Comparison of ENCODE assay signal across 8 cellular contexts in genomic region chr2:65231892-65232477, GRCh38. TPM values are rescaled to one million over a fixed set of nuclear protein-coding genes. Genes with fewer than 3 reads are reported as not detected.
DNase-seq lines count a peak whose midpoint lies in the region; ATAC-seq, FAIRE-seq and TF ChIP-seq lines count a peak whose summit lies in the region.

No MANE protein-coding gene starts in this region.

- dilution Hi-C loops in keratinocyte (cut with MboI; ENCODE audit: extremely low pct_ligation_motif_present, low sequenced_read_pairs): no loop called here

- peaks cover 8 to 10% of the 10 kb centered on the region in 2 experiments for H3K36me3 ChIP-seq in keratinocyte (ENCODE audit: control insufficient read depth in 2 of 2, extremely low read depth in 1 of 2, insufficient read depth in 2 of 2, low read length in 2 of 2)

- peaks cover 17% of the 10 kb centered on the region for H4K20me1 ChIP-seq in keratinocyte (ENCODE audit: control insufficient read depth, extremely low read depth, insufficient read depth, low read length)

- TF ChIP-seq CTCF in AG09309 (IDR thresholded peaks at IDR 0.05; ENCODE audit: control insufficient read depth, insufficient read depth, low read depth, low read length, missing control alignments) (no peak), keratinocyte (optimal IDR thresholded peaks at IDR 0.05 in 1 of 3, IDR thresholded peaks at IDR 0.05 in 1 of 3, conservative IDR thresholded peaks at IDR 0.05 in 1 of 3; ENCODE audit: extremely low read depth in 1 of 3, insufficient read depth in 2 of 3, low read length in 3 of 3) (no peak)

- H3K9me1 ChIP-seq in keratinocyte (ENCODE audit: control insufficient read depth, extremely low read depth, insufficient read depth, low read length): no peaks in the 10 kb centered on the region

- H3K27me3 ChIP-seq in keratinocyte (ENCODE audit: control insufficient read depth, extremely low read depth, insufficient read depth, low read length): no peaks in the 10 kb centered on the region

- peaks cover 95% of the 10 kb centered on the region for H3K79me2 ChIP-seq in keratinocyte (ENCODE audit: control insufficient read depth, insufficient read depth, low read length)

- H2AFZ ChIP-seq in keratinocyte (ENCODE audit: control insufficient read depth, low read length): no peak overlapping the region

- H3K9ac ChIP-seq in keratinocyte (ENCODE audit: control insufficient read depth, extremely low read depth, insufficient read depth, low read length): no peak overlapping the region

- CTCF ChIA-PET in HEK293T (lab: Yijun Ruan, JAX): no interaction called here

- H3K9me3 Mint-ChIP-seq in activated T-helper 2 cell treated with anti-CD3 and anti-CD28 coated beads, Interferon-gamma antibody, Interleukin-2, Interleukin-4, amounts not matched to agents 10 μg/mL and 5 μg/mL and 100 μg/mL, durations not matched to agents 14 hours and 24 hours and 36 hours: no peaks in the 10 kb centered on the region

- POLR2A ChIA-PET in HEK293T (lab: Yijun Ruan, JAX): no interaction called here

- H3K27ac ChIP-seq in keratinocyte (ENCODE audit: control insufficient read depth, insufficient read depth, low read length): peak overlapping the region; percentile 34

- peaks cover 45% of the 10 kb centered on the region for H3K36me3 Mint-ChIP-seq in activated T-helper 2 cell treated with anti-CD3 and anti-CD28 coated beads, Interferon-gamma antibody, Interleukin-2, Interleukin-4, amounts not matched to agents 10 μg/mL and 5 μg/mL and 100 μg/mL, durations not matched to agents 14 hours and 24 hours and 36 hours (ENCODE audit: low read depth)

- no peak for FAIRE-seq in keratinocyte (lab: Jason Lieb, UNC)

- H3K4me3 ChIP-seq in AG09309 (ENCODE audit: control insufficient read depth, low read depth, low read length): no peak overlapping the region
- H3K4me3 ChIP-seq in keratinocyte (ENCODE audit: control insufficient read depth in 2 of 3, extremely low read depth in 1 of 3, insufficient read depth in 2 of 3, low read depth in 1 of 3, low read length in 3 of 3): peak overlapping the region in 1 of 3 experiments; percentile 8

- peak overlapping the region; percentile 56 for H3K4me3 Mint-ChIP-seq in activated T-helper 2 cell treated with anti-CD3 and anti-CD28 coated beads, Interferon-gamma antibody, Interleukin-2, Interleukin-4, amounts not matched to agents 10 μg/mL and 5 μg/mL and 100 μg/mL, durations not matched to agents 14 hours and 24 hours and 36 hours (ENCODE audit: low read depth)

- peaks cover 32% of the 10 kb centered on the region for H3K4me1 ChIP-seq in keratinocyte (ENCODE audit: control insufficient read depth, extremely low read depth, insufficient read depth, low read length)

- peak overlapping the region; percentile 37 for H3K4me2 ChIP-seq in keratinocyte (ENCODE audit: control insufficient read depth, extremely low read depth, insufficient read depth, low read depth, low read length)

- no peak for ATAC-seq in HG03045 (IDR thresholded peaks at IDR 0.05; ENCODE audit: unreplicated experiment)
- no peak for ATAC-seq in HG02981 (IDR thresholded peaks at IDR 0.05; ENCODE audit: unreplicated experiment)

- H3K9me3 ChIP-seq in keratinocyte (ENCODE audit: control insufficient read depth, low read depth, low read length): no peaks in the 10 kb centered on the region

- no peaks in the 10 kb centered on the region for H3K27me3 Mint-ChIP-seq in activated T-helper 2 cell treated with anti-CD3 and anti-CD28 coated beads, Interferon-gamma antibody, Interleukin-2, Interleukin-4, amounts not matched to agents 10 μg/mL and 5 μg/mL and 100 μg/mL, durations not matched to agents 14 hours and 24 hours and 36 hours (ENCODE audit: low read depth)

- peaks cover 29% of the 10 kb centered on the region for H3K4me1 Mint-ChIP-seq in activated T-helper 2 cell treated with anti-CD3 and anti-CD28 coated beads, Interferon-gamma antibody, Interleukin-2, Interleukin-4, amounts not matched to agents 10 μg/mL and 5 μg/mL and 100 μg/mL, durations not matched to agents 14 hours and 24 hours and 36 hours (ENCODE audit: low read depth)

- intact Hi-C loops in activated T-helper 2 cell treated with anti-CD3 and anti-CD28 coated beads, Interferon-gamma antibody, Interleukin-2, Interleukin-4, amounts not matched to agents 10 μg/mL and 5 μg/mL and 100 μg/mL, durations not matched to agents 14 hours and 24 hours and 36 hours (cut with micrococcal nuclease): no loop called here

- peak overlapping the region; percentile 83 for H3K27ac Mint-ChIP-seq in activated T-helper 2 cell treated with anti-CD3 and anti-CD28 coated beads, Interferon-gamma antibody, Interleukin-2, Interleukin-4, amounts not matched to agents 10 μg/mL and 5 μg/mL and 100 μg/mL, durations not matched to agents 14 hours and 24 hours and 36 hours

- DNase-seq in AG09309 (ENCODE audit: low read depth): peak; percentile 64
- peak; percentile 43 for DNase-seq in HEK293T (ENCODE audit: extremely low spot score)
- no peak for DNase-seq in activated T-helper 2 cell treated with anti-CD3 and anti-CD28 coated beads, Interferon-gamma antibody, Interleukin-2, Interleukin-4, amounts not matched to agents 10 μg/mL and 5 μg/mL and 100 μg/mL, durations not matched to agents 14 hours and 24 hours and 36 hours (ENCODE audit: low spot score)
- no peak for DNase-seq in keratinocyte (ENCODE audit: low read depth, low spot score)
- no peak for DNase-seq in OCI-M2 (lab: John Stamatoyannopoulos, UW; ENCODE audit: unreplicated experiment)
- DNase-seq in activated CD8-positive, alpha-beta memory T cell treated with anti-CD3 and anti-CD28 coated beads, Interleukin-2, amount 50 U/mL, for 4 hours: no peak

TF ChIP-seq in HEK293T, 16 proteins besides CTCF, POLR2A, EP300 and RAD21:
- TF ChIP-seq ELF4 (IDR thresholded peaks at IDR 0.05): no peak
- peak; percentile 59 for TF ChIP-seq L3MBTL2 (conservative IDR thresholded peaks at IDR 0.05)

RNA-seq across cellular contexts. Expression of gene ACTR2, which starts 4.4 kb away (rescaled TPM):
- total RNA-seq in activated T-helper 2 cell treated with anti-CD3 and anti-CD28 coated beads, Interferon-gamma antibody, Interleukin-2, Interleukin-4, amounts not matched to agents 10 μg/mL and 5 μg/mL and 100 μg/mL, durations not matched to agents 14 hours and 24 hours and 36 hours: 339 and 350 TPM in 2 replicates
- polyA plus RNA-seq in keratinocyte: 121 to 257 TPM (median 134 TPM) in 3 replicates
- polyA plus RNA-seq in keratinocyte (2011; ENCODE audit: low read depth): 201 TPM
- polyA plus RNA-seq in keratinocyte (2011; cell fraction: cytosol; rRNA removed): 148 and 285 TPM in 2 replicates
- polyA plus RNA-seq in keratinocyte (2011; cell fraction: nucleus; rRNA removed): 157 and 179 TPM in 2 replicates
- 141 and 252 TPM in 2 replicates for polyA plus RNA-seq in keratinocyte (2012; ENCODE audit: low replicate concordance)
- polyA minus RNA-seq in keratinocyte: 50.0 to 225 TPM (median 92.6 TPM) in 3 replicates
- polyA minus RNA-seq in keratinocyte (2011; cell fraction: cytosol; rRNA and poly(A)+ RNA removed): 356 TPM
- polyA minus RNA-seq in keratinocyte (2011; cell fraction: nucleus; rRNA and poly(A)+ RNA removed): 55.3 and 151 TPM in 2 replicates

Comparison
In these comparisons a context has a peak if more than half of its experiments do, and no peak if none do; other contexts are left out.
1. DNase-seq: peak in AG09309 (single experiment) and HEK293T (single experiment); none in activated T-helper 2 cell treated with anti-CD3 and anti-CD28 coated beads, Interferon-gamma antibody, Interleukin-2, Interleukin-4, amounts not matched to agents 10 μg/mL and 5 μg/mL and 100 μg/mL, durations not matched to agents 14 hours and 24 hours and 36 hours (single experiment), keratinocyte (single experiment), OCI-M2 (single experiment) and activated CD8-positive, alpha-beta memory T cell treated with anti-CD3 and anti-CD28 coated beads, Interleukin-2, amount 50 U/mL, for 4 hours (single experiment).